In the genomic region with DNA sequence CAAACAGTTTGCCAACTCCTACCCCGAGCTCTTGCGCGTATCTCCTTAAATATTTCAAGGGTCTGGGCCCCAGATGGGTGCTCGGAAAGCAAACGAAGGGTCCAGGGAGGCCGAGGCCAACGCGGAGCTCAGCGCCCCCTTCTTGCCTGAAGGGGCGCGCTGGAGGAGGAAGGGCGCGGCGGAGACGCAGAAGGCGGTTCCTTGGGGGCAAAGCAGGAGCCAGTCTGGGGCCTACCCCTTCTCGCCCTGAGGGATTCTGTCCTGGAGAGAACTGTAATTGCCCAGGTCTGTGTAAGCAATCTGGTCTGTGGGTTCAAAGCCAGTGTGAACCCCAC, we compare ENCODE assay signal across 11 cellular contexts. TPM values are rescaled to one million over a fixed set of nuclear protein-coding genes. Genes with fewer than 3 reads are reported as not detected.
DNase-seq lines count a peak whose midpoint lies in the region; ATAC-seq, FAIRE-seq and TF ChIP-seq lines count a peak whose summit lies in the region.
"Had no signal": no experiment of that assay in that cellular context is flagged by ENCODE, and none has a peak within 500 bp of the region (broad histone marks: within the 10 kb centered on the region; RNA-seq: fewer than 3 reads in every experiment).

No MANE protein-coding gene starts in this region.

- peaks cover 25% of the 10 kb centered on the region for H3K4me1 ChIP-seq in muscle layer of colon (ENCODE audit: insufficient read depth, low read length)
- H3K4me1 ChIP-seq: SJSA1 had no signal

- DNase-seq in natural killer cell (no peak), ecto neural progenitor cell (ENCODE audit: low spot score) (peak; percentile 79), globus pallidus (ENCODE audit: low spot score) (no peak), D721Med (ENCODE audit: insufficient read length, low spot score) (no peak), COR-L47 (lab: John Stamatoyannopoulos, UW) (no peak), NCI-H2107 (lab: John Stamatoyannopoulos, UW) (no peak)
- no peak for DNase-seq in natural killer cell treated with Interleukin-12 subunit alpha and Interleukin-12 subunit beta and Interleukin-15 and Interleukin-18, amount 100 ng/mL, for 72 hours (ENCODE audit: low spot score)
- DNase-seq: NCI-H2171 had no signal

- TF ChIP-seq CTCF in natural killer cell (IDR thresholded peaks at IDR 0.05) (no peak), D721Med (IDR thresholded peaks at IDR 0.05; ENCODE audit: insufficient read depth, missing control alignments) (no peak)

- no peaks in the 10 kb centered on the region for H3K36me3 ChIP-seq in muscle layer of colon (ENCODE audit: insufficient read depth, low read length)
- H3K36me3 ChIP-seq: prostate gland, SJSA1 had no signal

- peak overlapping the region; percentile 3 to 64 for H3K4me3 ChIP-seq in muscle layer of colon (ENCODE audit: low read depth in 1 of 2, low read length in 2 of 2)
- H3K4me3 ChIP-seq: SJSA1 had no signal

- peaks cover 70 to 83% of the 10 kb centered on the region in 2 donors for H3K27me3 Mint-ChIP-seq in natural killer cell (ENCODE audit: low read depth in 2 of 2)
- peaks cover 61 to 83% of the 10 kb centered on the region in 2 donors for H3K27me3 Mint-ChIP-seq in natural killer cell treated with Interleukin-12 subunit alpha and Interleukin-12 subunit beta and Interleukin-15 and Interleukin-18, amount 100 ng/mL, for 72 hours

- H3K9me3 Mint-ChIP-seq in natural killer cell: no peaks in the 10 kb centered on the region
- H3K9me3 Mint-ChIP-seq in natural killer cell treated with Interleukin-12 subunit alpha and Interleukin-12 subunit beta and Interleukin-15 and Interleukin-18, amount 100 ng/mL, for 72 hours: no peaks in the 10 kb centered on the region

- H3K36me3 Mint-ChIP-seq in natural killer cell: no peaks in the 10 kb centered on the region
- no peaks in the 10 kb centered on the region for H3K36me3 Mint-ChIP-seq in natural killer cell treated with Interleukin-12 subunit alpha and Interleukin-12 subunit beta and Interleukin-15 and Interleukin-18, amount 100 ng/mL, for 72 hours

- no peak overlapping the region for H3K9ac ChIP-seq in muscle layer of colon (ENCODE audit: low read length)

- H3K27ac Mint-ChIP-seq in natural killer cell: no peak overlapping the region
- no peak overlapping the region for H3K27ac Mint-ChIP-seq in natural killer cell treated with Interleukin-12 subunit alpha and Interleukin-12 subunit beta and Interleukin-15 and Interleukin-18, amount 100 ng/mL, for 72 hours

- intact Hi-C loops in natural killer cell (cut with micrococcal nuclease): no loop called here

- H3K4me3 Mint-ChIP-seq in natural killer cell: peak overlapping the region; percentile 35
- no peak overlapping the region for H3K4me3 Mint-ChIP-seq in natural killer cell treated with Interleukin-12 subunit alpha and Interleukin-12 subunit beta and Interleukin-15 and Interleukin-18, amount 100 ng/mL, for 72 hours

- no peak overlapping the region for H3K27ac ChIP-seq in muscle layer of colon (ENCODE audit: low read depth, low read length)
- H3K27ac ChIP-seq: prostate gland, SJSA1 had no signal

- ATAC-seq in natural killer cell: no peak
- no peak for ATAC-seq in natural killer cell treated with Interleukin-12 subunit alpha and Interleukin-12 subunit beta and Interleukin-15 and Interleukin-18, amount 100 ng/mL, for 72 hours

- H3K9me3 ChIP-seq in muscle layer of colon (ENCODE audit: low read length): no peaks in the 10 kb centered on the region
- H3K9me3 ChIP-seq: prostate gland, SJSA1 had no signal

- H3K4me1 Mint-ChIP-seq in natural killer cell: peaks cover 9 to 23% of the 10 kb centered on the region in 2 donors
- peaks cover 7 to 9% of the 10 kb centered on the region in 2 donors for H3K4me1 Mint-ChIP-seq in natural killer cell treated with Interleukin-12 subunit alpha and Interleukin-12 subunit beta and Interleukin-15 and Interleukin-18, amount 100 ng/mL, for 72 hours (ENCODE audit: low read depth in 2 of 2)

- FAIRE-seq in D721Med (lab: Jason Lieb, UNC): no peak

- H3K27me3 ChIP-seq in muscle layer of colon (ENCODE audit: control insufficient read depth in 1 of 2, insufficient read depth in 2 of 2, low read length in 2 of 2): peaks cover 40 to 59% of the 10 kb centered on the region in 2 donors

RNA-seq across cellular contexts. Expression of a gene that starts 4.0 kb away (rescaled TPM):
- not detected for total RNA-seq in natural killer cell
- total RNA-seq in natural killer cell treated with Interleukin-12 subunit alpha and Interleukin-12 subunit beta and Interleukin-15 and Interleukin-18, amount 100 ng/mL, for 72 hours: not detected
- total RNA-seq: SJSA1 had no signal

RNA-seq across cellular contexts. Expression of a gene that starts 33.0 kb away (rescaled TPM):
- under 1 TPM in 1 of 3 donors, not detected in 2; 0.07 TPM for total RNA-seq in natural killer cell
- not detected for total RNA-seq in natural killer cell treated with Interleukin-12 subunit alpha and Interleukin-12 subunit beta and Interleukin-15 and Interleukin-18, amount 100 ng/mL, for 72 hours
- total RNA-seq: SJSA1 had no signal
